ENCODE assay signal across 15 cellular contexts in genomic region chr10:29140151-29140550, GRCh38.
A peak's percentile ranks its signal among the peaks of the same experiment; 100 is the strongest.
DNase-seq lines count a peak whose midpoint lies in the region; ATAC-seq and TF ChIP-seq lines count a peak whose summit lies in the region.
"Had no signal": no experiment of that assay in that cellular context is flagged by ENCODE, and none has a peak within 500 bp of the region (broad histone marks: within the 10 kb centered on the region; RNA-seq: fewer than 3 reads in every experiment).

No MANE protein-coding gene starts in this region.

- H3K9ac ChIP-seq in H9 (ENCODE audit: extremely low read depth, insufficient read length, low read length): no peak overlapping the region
- H3K9ac ChIP-seq in parathyroid adenoma: no peak overlapping the region
- H3K9ac ChIP-seq: BLaER1 had no signal

- no peak overlapping the region for H2AK5ac ChIP-seq in H9 (ENCODE audit: insufficient read length, low read length)

- no peaks in the 10 kb centered on the region for H4K20me1 ChIP-seq in H9 (ENCODE audit: control insufficient read depth, insufficient read depth, insufficient read length)
- H4K20me1 ChIP-seq: BLaER1 had no signal

- H3K4me1 Mint-ChIP-seq in H9: peaks cover 48 to 50% of the 10 kb centered on the region in 2 experiments

- H2BK5ac ChIP-seq in H9 (ENCODE audit: insufficient read length, low read length): no peak overlapping the region

- H3K4me3 Mint-ChIP-seq in H9: no peak overlapping the region

- H3K79me1 ChIP-seq in H9 (ENCODE audit: insufficient read depth, low read depth, low read length, poor library complexity, severe bottlenecking): no peaks in the 10 kb centered on the region

- no peaks in the 10 kb centered on the region for H3K27me3 Mint-ChIP-seq in H9 (ENCODE audit: low read depth)

- no peaks in the 10 kb centered on the region for H3K36me3 ChIP-seq in SJSA1
- H3K36me3 ChIP-seq in parathyroid adenoma (ENCODE audit: control insufficient read depth, insufficient read depth, low read length): no peaks in the 10 kb centered on the region
- H3K36me3 ChIP-seq: BLaER1, Peyer's patch had no signal

- peak overlapping the region; percentile 6 for H2BK120ac ChIP-seq in H9 (ENCODE audit: low read depth, low read length, poor library complexity, severe bottlenecking)

- no peak overlapping the region for H3K23ac ChIP-seq in H9 (ENCODE audit: insufficient read length, low read depth, low read length)

- no peaks in the 10 kb centered on the region for H3K9me3 Mint-ChIP-seq in H9

- no peak overlapping the region for H4K5ac ChIP-seq in H9 (ENCODE audit: insufficient read length, low read depth, low read length)

- H3K4me2 ChIP-seq in H9 (ENCODE audit: insufficient read depth, insufficient read length, low read length) (no peak overlapping the region), parathyroid adenoma (ENCODE audit: low read length) (peak overlapping the region; percentile 10)
- H3K4me2 ChIP-seq: BLaER1 had no signal

- no peak overlapping the region for H3K14ac ChIP-seq in H9 (ENCODE audit: insufficient read depth, low read length)

- ATAC-seq in HG02763 (IDR thresholded peaks at IDR 0.05; ENCODE audit: unreplicated experiment) (no peak), HG02798 (IDR thresholded peaks at IDR 0.05; ENCODE audit: poor library complexity, unreplicated experiment) (no peak)

- no peak overlapping the region for H2BK15ac ChIP-seq in H9 (ENCODE audit: low read depth, low read length)

- peaks cover 2% of the 10 kb centered on the region; the same call in 1 of the 2 replicates for H3K4me1 ChIP-seq in H9 (ENCODE audit: insufficient read depth, low read length)
- peaks cover 49% of the 10 kb centered on the region for H3K4me1 ChIP-seq in SJSA1 (replicated peaks)
- peaks cover 21% of the 10 kb centered on the region for H3K4me1 ChIP-seq in parathyroid adenoma
- H3K4me1 ChIP-seq: BLaER1, Peyer's patch had no signal

- H3K23me2 ChIP-seq in H9 (ENCODE audit: insufficient read length, low read depth, low read length, poor library complexity, severe bottlenecking): peaks cover 3% of the 10 kb centered on the region

- peak overlapping the region in 1 of 3 experiments; percentile 16; a peak in 1 of 7 replicates for H3K27ac Mint-ChIP-seq in H9

- H4K8ac ChIP-seq in H9 (replicated peaks; ENCODE audit: insufficient read length, low read depth, low read length): no peak overlapping the region

- H3K4me3 ChIP-seq in SJSA1 (no peak overlapping the region), parathyroid adenoma (ENCODE audit: low read depth, low read length) (no peak overlapping the region)
- H3K4me3 ChIP-seq: BLaER1, Peyer's patch had no signal

- intact Hi-C loops in posterior cingulate gyrus (cut with DNase I): no loop called here

- H3K27me3 ChIP-seq in H9 (ENCODE audit: insufficient read depth, low read length): no peaks in the 10 kb centered on the region
- H3K27me3 ChIP-seq in SJSA1 (replicated peaks): no peaks in the 10 kb centered on the region
- no peaks in the 10 kb centered on the region for H3K27me3 ChIP-seq in parathyroid adenoma (ENCODE audit: control insufficient read depth, insufficient read depth, low read length)
- H3K27me3 ChIP-seq: BLaER1, Peyer's patch had no signal

- H3K27ac ChIP-seq in H9 (ENCODE audit: insufficient read length, low read depth, low read length) (no peak overlapping the region), SJSA1 (peak overlapping the region; percentile 97), parathyroid adenoma (no peak overlapping the region)
- H3K27ac ChIP-seq: BLaER1, Peyer's patch had no signal

- no peak overlapping the region for H2AFZ ChIP-seq in H9 (ENCODE audit: low read length)
- H2AFZ ChIP-seq in parathyroid adenoma: no peak overlapping the region

- no CpG with 5 or more reads among the region's 1 CpG for WGBS in H9 (ENCODE audit: extremely low coverage, insufficient read length, low lambda C conversion rate)

- DNase-seq in H9: no peak
- no peak for DNase-seq in SJSA1 (ENCODE audit: low read depth in 1 of 2, low spot score in 2 of 2)
- peak; percentile 61 for DNase-seq in foreskin melanocyte
- no peak for DNase-seq in posterior cingulate gyrus
- no peak for DNase-seq in NCI-H1048 (lab: John Stamatoyannopoulos, UW)
- DNase-seq: Kasumi-1, NCI-H187 treated with DMSO at 0.1 percent for 48 hours, NCI-H2171, NCI-H82, Peyer's patch, Right ventricle myocardium superior had no signal

- H2BK20ac ChIP-seq in H9 (ENCODE audit: low read depth, low read length, poor library complexity, severe bottlenecking): no peak overlapping the region

- TF ChIP-seq CTCF in H9 (conservative IDR thresholded peaks at IDR 0.05): no peak
- no peak for TF ChIP-seq CTCF in parathyroid adenoma (IDR thresholded peaks at IDR 0.05)

- H3K4ac ChIP-seq in H9 (ENCODE audit: low read depth, low read length): no peak overlapping the region

- no peak overlapping the region for H4K91ac ChIP-seq in H9 (ENCODE audit: insufficient read length, low read depth, low read length)

- H3T11ph ChIP-seq in H9 (ENCODE audit: low read length): no peak overlapping the region

- H3K18ac ChIP-seq in H9 (ENCODE audit: insufficient read length, low read depth, low read length): no peak overlapping the region

- peaks cover 0 to 3% (median 0%) of the 10 kb centered on the region in 3 experiments; a peak in 1 of 7 replicates for H3K36me3 Mint-ChIP-seq in H9 (ENCODE audit: insufficient read depth in 1 of 3, low read depth in 3 of 3)

- no peak overlapping the region for H2BK12ac ChIP-seq in H9 (ENCODE audit: insufficient read length, low read depth, low read length)

- H3K79me2 ChIP-seq in H9 (ENCODE audit: insufficient read depth, low read length) (no peaks in the 10 kb centered on the region), parathyroid adenoma (no peaks in the 10 kb centered on the region)

- H3K9me3 ChIP-seq in H9 (ENCODE audit: control insufficient read depth, low read depth, low read length): no peaks in the 10 kb centered on the region
- H3K9me3 ChIP-seq in SJSA1 (replicated peaks): no peaks in the 10 kb centered on the region
- no peaks in the 10 kb centered on the region for H3K9me3 ChIP-seq in parathyroid adenoma (ENCODE audit: control insufficient read depth, low read length)
- H3K9me3 ChIP-seq: BLaER1, Peyer's patch had no signal

- no peak overlapping the region for H3K56ac ChIP-seq in H9 (ENCODE audit: insufficient read length, low read depth, low read length)
